Comparison of ENCODE assay signal across 25 cellular contexts in genomic region chr13:97852181-97852874, GRCh38.
"Had no signal": no experiment of that assay in that cellular context is flagged by ENCODE, and none has a peak within 500 bp of the region (broad histone marks: within the 10 kb centered on the region; RNA-seq: fewer than 3 reads in every experiment).

No MANE protein-coding gene starts in this region.

- H3K4me2 ChIP-seq: KMS-11 had no signal

- H3K9me3 ChIP-seq: SJSA1 had no signal

- H3K27me3 Mint-ChIP-seq: IgD-negative memory B cell had no signal

- H3K9ac ChIP-seq: KMS-11 had no signal

- H3K27ac ChIP-seq: HL-60, KMS-11, SJSA1 had no signal

- H3K4me3 ChIP-seq: K562, SJSA1, SK-N-MC had no signal

- H3K9me3 Mint-ChIP-seq: IgD-negative memory B cell had no signal

- H3K36me3 ChIP-seq: SJSA1 had no signal

- ATAC-seq: K562 had no signal

- DNase-seq: Kasumi-1, MM.1S, NCI-H1092 treated with DMSO at 0.1 percent for 48 hours, NCI-H1436, NCI-H187, NCI-H2029, NCI-H2081 treated with DMSO at 0.1 percent for 48 hours, NCI-H2171, NCI-H226, NCI-H446, NCI-H510A, NCI-H524 treated with DMSO at 0.1 percent for 48 hours, NCI-H69, NCI-H774, Right ventricle myocardium superior, RPMI8226, SIG-M5 had no signal

- H3K27me3 ChIP-seq: SJSA1 had no signal

- FAIRE-seq: HTR-8/SVneo, K562, RCC 7860 had no signal

- H3K36me3 Mint-ChIP-seq: IgD-negative memory B cell had no signal
